In the genomic region with DNA sequence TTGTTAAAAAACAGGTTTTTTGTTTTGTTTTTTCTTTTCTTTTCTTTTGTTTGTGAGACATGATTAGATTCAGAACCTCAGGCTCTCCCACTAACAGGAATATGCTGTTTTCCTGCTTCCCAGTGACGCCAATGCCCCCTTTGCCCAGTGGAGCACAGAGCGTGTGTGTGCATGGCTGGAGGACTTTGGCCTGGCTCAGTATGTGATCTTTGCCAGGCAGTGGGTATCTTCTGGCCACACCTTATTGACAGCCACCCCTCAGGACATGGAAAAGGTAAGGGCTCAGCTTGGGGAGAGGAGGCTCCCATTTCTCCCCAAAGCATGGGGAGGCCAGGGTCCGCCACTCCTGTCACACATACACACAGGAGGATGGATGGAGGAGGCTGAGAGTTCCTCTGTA, we compare ENCODE assay signal across 30 cellular contexts. TPM values are rescaled to one million over a fixed set of nuclear protein-coding genes. Genes with fewer than 3 reads are reported as not detected.
"Had no signal": no experiment of that assay in that cellular context is flagged by ENCODE, and none has a peak within 500 bp of the region (broad histone marks: within the 10 kb centered on the region; RNA-seq: fewer than 3 reads in every experiment).

No MANE protein-coding gene starts in this region.

- H3K9me3 ChIP-seq: breast epithelium, heart left ventricle, left lung, stomach, thyroid gland had no signal

- H3K4me1 Mint-ChIP-seq: activated CD4-positive, alpha-beta T cell treated with anti-CD3 and anti-CD28 coated beads, Interleukin-2, amount 10 ng/mL, durations not matched to agents 24 days and 14 days; endodermal cell; immature natural killer cell; naive thymus-derived CD4-positive, alpha-beta T cell had no signal

- H2AFZ ChIP-seq: neural progenitor cell had no signal

- H3K27ac ChIP-seq: breast epithelium, heart left ventricle, left lung, neural progenitor cell, stomach, thyroid gland had no signal

- H3K4me1 ChIP-seq: breast epithelium, heart left ventricle, left lung had no signal

- H3K9ac ChIP-seq: neural progenitor cell had no signal

- H3K9me3 Mint-ChIP-seq: activated CD4-positive, alpha-beta memory T cell treated with anti-CD3 and anti-CD28 coated beads for 36 hours; activated CD4-positive, alpha-beta T cell treated with anti-CD3 and anti-CD28 coated beads, Interleukin-2, amount 10 ng/mL, durations not matched to agents 24 days and 14 days; activated naive CD4-positive, alpha-beta T cell treated with anti-CD3 and anti-CD28 coated beads, Interleukin-2, amount 50 U/mL, for 72 hours; activated T-cell treated with anti-CD3 and anti-CD28 coated beads, Interleukin-2, amount 50 U/mL, for 72 hours; dendritic cell treated with granulocyte-macrophage colony-stimulating factor and Interleukin-4, amounts not matched to agents 40 ng/mL and 50 ng/mL, for 4 days; endodermal cell; immature natural killer cell; naive thymus-derived CD4-positive, alpha-beta T cell; T-helper 1 cell treated with Interleukin-12 subunit alpha and Interleukin-12 subunit beta and Interleukin-4 antibody, amounts not matched to agents 30 μg/mL and 1 μg/mL, for 36 hours had no signal

- H3K4me3 ChIP-seq: breast epithelium, heart left ventricle, left lung, neural progenitor cell, stomach, thyroid gland had no signal

- H3K27ac Mint-ChIP-seq: activated CD4-positive, alpha-beta memory T cell treated with anti-CD3 and anti-CD28 coated beads for 36 hours; activated CD4-positive, alpha-beta T cell treated with anti-CD3 and anti-CD28 coated beads, Interleukin-2, amount 10 ng/mL, durations not matched to agents 24 days and 14 days; activated naive CD4-positive, alpha-beta T cell treated with anti-CD3 and anti-CD28 coated beads, Interleukin-2, amount 50 U/mL, for 72 hours; activated T-cell treated with anti-CD3 and anti-CD28 coated beads, Interleukin-2, amount 50 U/mL, for 72 hours; dendritic cell treated with granulocyte-macrophage colony-stimulating factor and Interleukin-4, amounts not matched to agents 40 ng/mL and 50 ng/mL, for 4 days; endodermal cell; immature natural killer cell; neural progenitor cell; T-helper 1 cell treated with Interleukin-12 subunit alpha and Interleukin-12 subunit beta and Interleukin-4 antibody, amounts not matched to agents 30 μg/mL and 1 μg/mL, for 36 hours had no signal

- H3K4me3 Mint-ChIP-seq: activated CD4-positive, alpha-beta memory T cell treated with anti-CD3 and anti-CD28 coated beads for 36 hours; activated CD4-positive, alpha-beta T cell treated with anti-CD3 and anti-CD28 coated beads, Interleukin-2, amount 10 ng/mL, durations not matched to agents 24 days and 14 days; activated T-cell treated with anti-CD3 and anti-CD28 coated beads, Interleukin-2, amount 50 U/mL, for 72 hours; dendritic cell treated with granulocyte-macrophage colony-stimulating factor and Interleukin-4, amounts not matched to agents 40 ng/mL and 50 ng/mL, for 4 days; endodermal cell; immature natural killer cell; naive thymus-derived CD4-positive, alpha-beta T cell; neural progenitor cell; T-helper 1 cell treated with Interleukin-12 subunit alpha and Interleukin-12 subunit beta and Interleukin-4 antibody, amounts not matched to agents 30 μg/mL and 1 μg/mL, for 36 hours had no signal

- DNase-seq: activated CD4-positive, alpha-beta memory T cell treated with anti-CD3 and anti-CD28 coated beads for 36 hours; activated CD4-positive, alpha-beta T cell treated with anti-CD3 and anti-CD28 coated beads, Interleukin-2, amount 10 ng/mL, durations not matched to agents 24 days and 14 days; activated CD4-positive, CD25-positive, alpha-beta regulatory T cell treated with anti-CD3 and anti-CD28 coated beads, Interleukin-2, amount 50 U/mL, for 72 hours; activated naive CD4-positive, alpha-beta T cell; activated T-cell treated with anti-CD3 and anti-CD28 coated beads for 4 hours; activated T-cell treated with anti-CD3 and anti-CD28 coated beads, Interleukin-2, amount 50 U/mL, for 72 hours; central memory CD4-positive, alpha-beta T cell; endodermal cell; foreskin fibroblast; heart left ventricle; hypothalamus; immature natural killer cell; left lung; naive thymus-derived CD4-positive, alpha-beta T cell; occipital lobe; right cardiac atrium; stimulated activated CD4-positive, alpha-beta T cell treated with anti-CD3 and anti-CD28 coated beads, Interleukin-4, amount 100 ng/mL, for 1 hour; stomach; SW 1271; T1000; thyroid gland had no signal

- H3K36me3 ChIP-seq: breast epithelium, neural progenitor cell had no signal

- H3K36me3 Mint-ChIP-seq: neural progenitor cell had no signal

- H3K27me3 ChIP-seq: breast epithelium, heart left ventricle, left lung, neural progenitor cell, stomach, thyroid gland had no signal

- ATAC-seq: activated naive CD4-positive, alpha-beta T cell treated with anti-CD3 and anti-CD28 coated beads, Interleukin-2, amount 50 U/mL, for 72 hours; activated T-cell treated with anti-CD3 and anti-CD28 coated beads, Interleukin-2, amount 50 U/mL, for 72 hours; esophagus mucosa; left lung; naive thymus-derived CD4-positive, alpha-beta T cell; right cardiac atrium had no signal

- H3K4me2 ChIP-seq: neural progenitor cell had no signal

- H3K27me3 Mint-ChIP-seq: activated CD4-positive, alpha-beta memory T cell treated with anti-CD3 and anti-CD28 coated beads for 36 hours; activated CD4-positive, alpha-beta T cell treated with anti-CD3 and anti-CD28 coated beads, Interleukin-2, amount 10 ng/mL, durations not matched to agents 24 days and 14 days; dendritic cell treated with granulocyte-macrophage colony-stimulating factor and Interleukin-4, amounts not matched to agents 40 ng/mL and 50 ng/mL, for 4 days had no signal

RNA-seq across cellular contexts. Expression of gene OVCH2, which starts 58.0 kb away (rescaled TPM):
- total RNA-seq: activated CD4-positive, alpha-beta memory T cell treated with anti-CD3 and anti-CD28 coated beads for 36 hours; activated CD4-positive, alpha-beta T cell treated with anti-CD3 and anti-CD28 coated beads, Interleukin-2, amount 10 ng/mL, durations not matched to agents 24 days and 14 days; activated naive CD4-positive, alpha-beta T cell treated with anti-CD3 and anti-CD28 coated beads, Interleukin-2, amount 50 U/mL, for 72 hours; activated T-cell treated with anti-CD3 and anti-CD28 coated beads, Interleukin-2, amount 50 U/mL, for 72 hours; heart left ventricle; kidney epithelial cell; lung microvascular endothelial cell; mesenteric fat pad; naive thymus-derived CD4-positive, alpha-beta T cell; occipital lobe; right cardiac atrium; thyroid gland had no signal
- polyA plus RNA-seq: heart left ventricle; immature natural killer cell; naive thymus-derived CD4-positive, alpha-beta T cell; right cardiac atrium had no signal
